In genomic region chr12:109173443-109174240, GRCh38 we compare ENCODE assay signal across 1 cellular context.
TF ChIP-seq lines count a peak whose summit lies in the region.

No MANE protein-coding gene starts in this region.

TF ChIP-seq in K562, 482 proteins besides CTCF, POLR2A, EP300 and RAD21 (continued from another document):
- no peak for TF ChIP-seq CHD1 (IDR thresholded peaks at IDR 0.05; ENCODE audit: low read length)
- no peak for TF ChIP-seq THAP7 (CRISPR knock-in tag; IDR thresholded peaks at IDR 0.05)
- TF ChIP-seq, protein P1, sequence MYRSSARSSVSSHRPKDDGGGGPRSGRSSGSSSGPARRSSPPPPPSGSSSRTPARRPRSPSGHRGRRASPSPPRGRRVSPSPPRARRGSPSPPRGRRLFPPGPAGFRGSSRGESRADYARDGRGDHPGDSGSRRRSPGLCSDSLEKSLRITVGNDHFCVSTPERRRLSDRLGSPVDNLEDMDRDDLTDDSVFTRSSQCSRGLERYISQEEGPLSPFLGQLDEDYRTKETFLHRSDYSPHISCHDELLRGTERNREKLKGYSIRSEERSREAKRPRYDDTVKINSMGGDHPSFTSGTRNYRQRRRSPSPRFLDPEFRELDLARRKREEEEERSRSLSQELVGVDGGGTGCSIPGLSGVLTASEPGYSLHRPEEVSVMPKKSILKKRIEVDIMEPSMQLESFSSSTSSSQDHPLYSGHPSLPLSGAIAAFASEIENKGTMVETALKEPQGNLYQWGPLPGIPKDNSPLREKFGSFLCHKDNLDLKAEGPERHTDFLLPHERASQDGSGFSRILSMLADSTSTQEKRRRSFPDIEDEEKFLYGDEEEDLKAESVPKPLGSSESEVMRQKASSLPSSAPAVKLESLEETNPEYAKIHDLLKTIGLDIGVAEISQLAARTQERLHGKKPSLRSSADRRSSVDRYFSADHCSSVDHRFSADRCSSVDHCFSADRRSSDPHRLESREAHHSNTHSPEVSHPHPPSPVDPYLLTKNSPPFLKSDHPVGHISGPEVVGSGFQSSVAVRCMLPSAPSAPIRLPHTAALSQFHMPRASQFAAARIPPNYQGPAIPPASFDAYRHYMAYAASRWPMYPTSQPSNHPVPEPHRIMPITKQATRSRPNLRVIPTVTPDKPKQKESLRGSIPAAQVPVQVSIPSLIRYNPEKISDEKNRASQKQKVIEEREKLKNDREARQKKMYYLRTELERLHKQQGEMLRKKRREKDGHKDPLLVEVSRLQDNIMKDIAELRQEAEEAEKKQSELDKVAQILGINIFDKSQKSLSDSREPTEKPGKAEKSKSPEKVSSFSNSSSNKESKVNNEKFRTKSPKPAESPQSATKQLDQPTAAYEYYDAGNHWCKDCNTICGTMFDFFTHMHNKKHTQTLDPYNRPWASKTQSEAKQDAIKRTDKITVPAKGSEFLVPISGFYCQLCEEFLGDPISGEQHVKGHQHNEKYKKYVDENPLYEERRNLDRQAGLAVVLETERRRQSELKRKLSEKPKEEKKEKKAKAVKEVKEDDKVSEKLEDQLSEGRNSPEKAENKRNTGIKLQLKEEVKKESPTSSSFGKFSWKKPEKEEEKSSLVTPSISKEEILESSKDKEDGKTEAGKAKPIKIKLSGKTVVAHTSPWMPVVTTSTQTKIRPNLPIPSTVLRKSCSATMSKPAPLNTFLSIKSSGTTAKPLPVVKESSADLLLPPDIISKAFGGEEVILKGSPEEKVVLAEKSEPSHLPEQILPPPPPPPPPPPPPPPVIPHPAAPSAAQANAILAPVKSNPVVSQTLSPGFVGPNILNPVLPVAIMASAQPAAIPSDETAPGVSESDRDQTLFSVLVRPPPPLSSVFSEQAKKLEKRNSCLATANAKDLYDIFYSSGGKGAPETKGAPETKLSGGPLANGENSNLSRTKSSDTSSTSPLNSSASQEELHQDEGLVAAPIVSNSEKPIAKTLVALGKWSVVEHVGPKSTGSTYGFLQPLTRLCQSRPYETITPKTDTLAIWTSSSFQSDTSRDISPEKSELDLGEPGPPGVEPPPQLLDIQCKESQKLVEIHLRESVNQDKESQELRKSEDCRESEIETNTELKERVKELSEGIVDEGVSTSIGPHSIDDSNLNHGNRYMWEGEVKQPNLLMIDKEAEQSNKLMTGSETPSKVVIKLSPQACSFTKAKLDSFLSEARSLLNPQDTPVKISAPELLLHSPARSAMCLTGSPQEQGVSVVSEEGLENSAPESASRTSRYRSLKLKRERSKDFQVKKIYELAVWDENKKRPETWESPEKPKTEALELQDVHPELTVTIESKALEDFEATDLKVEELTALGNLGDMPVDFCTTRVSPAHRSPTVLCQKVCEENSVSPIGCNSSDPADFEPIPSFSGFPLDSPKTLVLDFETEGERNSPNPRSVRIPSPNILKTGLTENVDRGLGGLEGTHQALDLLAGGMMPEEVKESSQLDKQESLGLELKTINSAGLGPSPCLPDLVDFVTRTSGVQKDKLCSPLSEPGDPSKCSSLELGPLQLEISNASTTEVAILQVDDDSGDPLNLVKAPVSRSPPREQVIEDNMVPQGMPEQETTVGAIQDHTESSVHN (IDR thresholded peaks at IDR 0.05; ENCODE audit: borderline replicate concordance in 1 of 2, low read depth in 1 of 2) = no peak
- TF ChIP-seq HMBOX1 (IDR thresholded peaks at IDR 0.05) = no peak
- TF ChIP-seq ZNF583 (CRISPR knock-in tag; IDR thresholded peaks at IDR 0.05) = peak; percentile 85; the same call in 1 of the 2 replicates
- no peak for TF ChIP-seq TEAD2 (tag; IDR thresholded peaks at IDR 0.05)
- no peak for TF ChIP-seq ZFPM2 (CRISPR knock-in tag; IDR thresholded peaks at IDR 0.05)
- no peak for TF ChIP-seq PML (IDR thresholded peaks at IDR 0.05; ENCODE audit: low read length)
- TF ChIP-seq SIX5 (IDR thresholded peaks at IDR 0.05; ENCODE audit: borderline replicate concordance in 1 of 2, insufficient read depth in 1 of 2, low read depth in 1 of 2, low read length in 2 of 2) = no peak
- no peak for TF ChIP-seq ZNF778 (CRISPR knock-in tag; IDR thresholded peaks at IDR 0.05)
- TF ChIP-seq ZNF717 (CRISPR knock-in tag; IDR thresholded peaks at IDR 0.05) = no peak
- no peak for TF ChIP-seq RBM22 (IDR thresholded peaks at IDR 0.05; ENCODE audit: low read depth, low read length, poor library complexity, severe bottlenecking)
- peak; percentile 80; the same call in 1 of the 2 replicates for TF ChIP-seq ZNF395 (CRISPR knock-in tag; IDR thresholded peaks at IDR 0.05)
- peak in 1 of 3 experiments; percentile 33; a peak in 1 of 6 replicates for TF ChIP-seq ZBTB11 (CRISPR knock-in tag; IDR thresholded peaks at IDR 0.05)
- TF ChIP-seq CTCFL (IDR thresholded peaks at IDR 0.05; ENCODE audit: borderline replicate concordance, insufficient read depth, low read depth, low read length, poor library complexity, severe bottlenecking) = no peak
- TF ChIP-seq HNRNPH1 (optimal IDR thresholded peaks at IDR 0.05; ENCODE audit: low read depth, low read length) = no peak
- TF ChIP-seq TAF9B (IDR thresholded peaks at IDR 0.05; ENCODE audit: partially characterized antibody) = no peak
- TF ChIP-seq ZNF274 (IDR thresholded peaks at IDR 0.05; ENCODE audit: borderline replicate concordance, low read depth, low read length) = no peak
